In genomic region chr22:20979243-20979809, GRCh38 we compare ENCODE assay signal across 1 cellular context.
A peak's percentile ranks its signal among the peaks of the same experiment; 100 is the strongest.
TF ChIP-seq lines count a peak whose summit lies in the region.

No MANE protein-coding gene starts in this region.

TF ChIP-seq in HepG2, 621 proteins besides CTCF, POLR2A, EP300 and RAD21 (continues in another document):
- 0 out of 2 replicates have a peak, but pooled peaks have one; percentile 12 for TF ChIP-seq PCBP1 (IDR thresholded peaks at IDR 0.05; ENCODE audit: borderline replicate concordance, low read depth, low read length)
- TF ChIP-seq AGO1 (IDR thresholded peaks at IDR 0.05; ENCODE audit: low read depth, low read length, poor library complexity, severe bottlenecking), result no peak
- TF ChIP-seq ZNF282 (IDR thresholded peaks at IDR 0.05; ENCODE audit: partially characterized antibody), result no peak
- TF ChIP-seq JARID2 (CRISPR knock-in tag; IDR thresholded peaks at IDR 0.05; ENCODE audit: insufficient replicate concordance), result no peak
- TF ChIP-seq ZNF256 (CRISPR knock-in tag; conservative IDR thresholded peaks at IDR 0.05), result no peak
- TF ChIP-seq YEATS2 (CRISPR knock-in tag; IDR thresholded peaks at IDR 0.05; ENCODE audit: borderline replicate concordance), result no peak
- TF ChIP-seq NR3C1 (CRISPR knock-in tag; IDR thresholded peaks at IDR 0.05), result no peak
- TF ChIP-seq DDIT3 (CRISPR knock-in tag; IDR thresholded peaks at IDR 0.05), result no peak
- TF ChIP-seq RNF2 (conservative IDR thresholded peaks at IDR 0.05; ENCODE audit: low read depth), result no peak
- TF ChIP-seq MTA1 (CRISPR knock-in tag; IDR thresholded peaks at IDR 0.05; ENCODE audit: borderline replicate concordance), result no peak
- no peak for TF ChIP-seq NR1H2 (CRISPR knock-in tag; IDR thresholded peaks at IDR 0.05; ENCODE audit: borderline replicate concordance, low read depth)
- TF ChIP-seq, protein P1, sequence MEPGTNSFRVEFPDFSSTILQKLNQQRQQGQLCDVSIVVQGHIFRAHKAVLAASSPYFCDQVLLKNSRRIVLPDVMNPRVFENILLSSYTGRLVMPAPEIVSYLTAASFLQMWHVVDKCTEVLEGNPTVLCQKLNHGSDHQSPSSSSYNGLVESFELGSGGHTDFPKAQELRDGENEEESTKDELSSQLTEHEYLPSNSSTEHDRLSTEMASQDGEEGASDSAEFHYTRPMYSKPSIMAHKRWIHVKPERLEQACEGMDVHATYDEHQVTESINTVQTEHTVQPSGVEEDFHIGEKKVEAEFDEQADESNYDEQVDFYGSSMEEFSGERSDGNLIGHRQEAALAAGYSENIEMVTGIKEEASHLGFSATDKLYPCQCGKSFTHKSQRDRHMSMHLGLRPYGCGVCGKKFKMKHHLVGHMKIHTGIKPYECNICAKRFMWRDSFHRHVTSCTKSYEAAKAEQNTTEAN (CRISPR knock-in tag; conservative IDR thresholded peaks at IDR 0.05), result 0 out of 2 replicates have a peak, but pooled peaks have one; percentile 26
- TF ChIP-seq MEIS2 (CRISPR knock-in tag; IDR thresholded peaks at IDR 0.05), result no peak
- no peak for TF ChIP-seq ESRRA (CRISPR knock-in tag; IDR thresholded peaks at IDR 0.05; ENCODE audit: low read depth)
- TF ChIP-seq, protein P2, sequence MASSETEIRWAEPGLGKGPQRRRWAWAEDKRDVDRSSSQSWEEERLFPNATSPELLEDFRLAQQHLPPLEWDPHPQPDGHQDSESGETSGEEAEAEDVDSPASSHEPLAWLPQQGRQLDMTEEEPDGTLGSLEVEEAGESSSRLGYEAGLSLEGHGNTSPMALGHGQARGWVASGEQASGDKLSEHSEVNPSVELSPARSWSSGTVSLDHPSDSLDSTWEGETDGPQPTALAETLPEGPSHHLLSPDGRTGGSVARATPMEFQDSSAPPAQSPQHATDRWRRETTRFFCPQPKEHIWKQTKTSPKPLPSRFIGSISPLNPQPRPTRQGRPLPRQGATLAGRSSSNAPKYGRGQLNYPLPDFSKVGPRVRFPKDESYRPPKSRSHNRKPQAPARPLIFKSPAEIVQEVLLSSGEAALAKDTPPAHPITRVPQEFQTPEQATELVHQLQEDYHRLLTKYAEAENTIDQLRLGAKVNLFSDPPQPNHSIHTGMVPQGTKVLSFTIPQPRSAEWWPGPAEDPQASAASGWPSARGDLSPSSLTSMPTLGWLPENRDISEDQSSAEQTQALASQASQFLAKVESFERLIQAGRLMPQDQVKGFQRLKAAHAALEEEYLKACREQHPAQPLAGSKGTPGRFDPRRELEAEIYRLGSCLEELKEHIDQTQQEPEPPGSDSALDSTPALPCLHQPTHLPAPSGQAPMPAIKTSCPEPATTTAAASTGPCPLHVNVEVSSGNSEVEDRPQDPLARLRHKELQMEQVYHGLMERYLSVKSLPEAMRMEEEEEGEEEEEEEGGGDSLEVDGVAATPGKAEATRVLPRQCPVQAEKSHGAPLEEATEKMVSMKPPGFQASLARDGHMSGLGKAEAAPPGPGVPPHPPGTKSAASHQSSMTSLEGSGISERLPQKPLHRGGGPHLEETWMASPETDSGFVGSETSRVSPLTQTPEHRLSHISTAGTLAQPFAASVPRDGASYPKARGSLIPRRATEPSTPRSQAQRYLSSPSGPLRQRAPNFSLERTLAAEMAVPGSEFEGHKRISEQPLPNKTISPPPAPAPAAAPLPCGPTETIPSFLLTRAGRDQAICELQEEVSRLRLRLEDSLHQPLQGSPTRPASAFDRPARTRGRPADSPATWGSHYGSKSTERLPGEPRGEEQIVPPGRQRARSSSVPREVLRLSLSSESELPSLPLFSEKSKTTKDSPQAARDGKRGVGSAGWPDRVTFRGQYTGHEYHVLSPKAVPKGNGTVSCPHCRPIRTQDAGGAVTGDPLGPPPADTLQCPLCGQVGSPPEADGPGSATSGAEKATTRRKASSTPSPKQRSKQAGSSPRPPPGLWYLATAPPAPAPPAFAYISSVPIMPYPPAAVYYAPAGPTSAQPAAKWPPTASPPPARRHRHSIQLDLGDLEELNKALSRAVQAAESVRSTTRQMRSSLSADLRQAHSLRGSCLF (CRISPR knock-in tag; IDR thresholded peaks at IDR 0.05; ENCODE audit: borderline replicate concordance), result no peak
- TF ChIP-seq ZNF709 (CRISPR knock-in tag; IDR thresholded peaks at IDR 0.05), result 0 out of 2 replicates have a peak, but pooled peaks have one; percentile 34
- no peak for TF ChIP-seq ZNF878 (CRISPR knock-in tag; IDR thresholded peaks at IDR 0.05)
- TF ChIP-seq AGO2 (optimal IDR thresholded peaks at IDR 0.05; ENCODE audit: low read depth, low read length), result peak; percentile 56
- TF ChIP-seq, protein P3, sequence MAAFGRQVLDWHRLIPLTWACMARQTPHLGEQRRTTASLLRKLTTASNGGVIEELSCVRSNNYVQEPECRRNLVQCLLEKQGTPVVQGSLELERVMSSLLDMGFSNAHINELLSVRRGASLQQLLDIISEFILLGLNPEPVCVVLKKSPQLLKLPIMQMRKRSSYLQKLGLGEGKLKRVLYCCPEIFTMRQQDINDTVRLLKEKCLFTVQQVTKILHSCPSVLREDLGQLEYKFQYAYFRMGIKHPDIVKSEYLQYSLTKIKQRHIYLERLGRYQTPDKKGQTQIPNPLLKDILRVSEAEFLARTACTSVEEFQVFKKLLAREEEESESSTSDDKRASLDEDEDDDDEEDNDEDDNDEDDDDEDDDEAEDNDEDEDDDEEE (CRISPR knock-in tag; IDR thresholded peaks at IDR 0.05), result peak; percentile 59; the same call in 1 of the 2 replicates
- no peak for TF ChIP-seq AHR (CRISPR knock-in tag; IDR thresholded peaks at IDR 0.05)
- TF ChIP-seq ZBTB7B (CRISPR knock-in tag; IDR thresholded peaks at IDR 0.05), result no peak
- TF ChIP-seq, protein P4, sequence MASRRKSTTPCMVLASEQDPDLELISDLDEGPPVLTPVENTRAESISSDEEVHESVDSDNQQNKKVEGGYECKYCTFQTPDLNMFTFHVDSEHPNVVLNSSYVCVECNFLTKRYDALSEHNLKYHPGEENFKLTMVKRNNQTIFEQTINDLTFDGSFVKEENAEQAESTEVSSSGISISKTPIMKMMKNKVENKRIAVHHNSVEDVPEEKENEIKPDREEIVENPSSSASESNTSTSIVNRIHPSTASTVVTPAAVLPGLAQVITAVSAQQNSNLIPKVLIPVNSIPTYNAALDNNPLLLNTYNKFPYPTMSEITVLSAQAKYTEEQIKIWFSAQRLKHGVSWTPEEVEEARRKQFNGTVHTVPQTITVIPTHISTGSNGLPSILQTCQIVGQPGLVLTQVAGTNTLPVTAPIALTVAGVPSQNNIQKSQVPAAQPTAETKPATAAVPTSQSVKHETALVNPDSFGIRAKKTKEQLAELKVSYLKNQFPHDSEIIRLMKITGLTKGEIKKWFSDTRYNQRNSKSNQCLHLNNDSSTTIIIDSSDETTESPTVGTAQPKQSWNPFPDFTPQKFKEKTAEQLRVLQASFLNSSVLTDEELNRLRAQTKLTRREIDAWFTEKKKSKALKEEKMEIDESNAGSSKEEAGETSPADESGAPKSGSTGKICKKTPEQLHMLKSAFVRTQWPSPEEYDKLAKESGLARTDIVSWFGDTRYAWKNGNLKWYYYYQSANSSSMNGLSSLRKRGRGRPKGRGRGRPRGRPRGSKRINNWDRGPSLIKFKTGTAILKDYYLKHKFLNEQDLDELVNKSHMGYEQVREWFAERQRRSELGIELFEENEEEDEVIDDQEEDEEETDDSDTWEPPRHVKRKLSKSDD (CRISPR knock-in tag; IDR thresholded peaks at IDR 0.05; ENCODE audit: low read depth), result peak; percentile 33; the same call in 1 of the 2 replicates
- peak; percentile 87 for TF ChIP-seq ATF7 (IDR thresholded peaks at IDR 0.05)
- no peak for TF ChIP-seq ATF7 (CRISPR knock-in tag; IDR thresholded peaks at IDR 0.05)
- no peak for TF ChIP-seq HMGXB4 (CRISPR knock-in tag; IDR thresholded peaks at IDR 0.05; ENCODE audit: borderline replicate concordance in 1 of 2, low read depth in 1 of 2)
- no peak for TF ChIP-seq ZNF570 (CRISPR knock-in tag; IDR thresholded peaks at IDR 0.05; ENCODE audit: borderline replicate concordance)
- TF ChIP-seq, protein P5, sequence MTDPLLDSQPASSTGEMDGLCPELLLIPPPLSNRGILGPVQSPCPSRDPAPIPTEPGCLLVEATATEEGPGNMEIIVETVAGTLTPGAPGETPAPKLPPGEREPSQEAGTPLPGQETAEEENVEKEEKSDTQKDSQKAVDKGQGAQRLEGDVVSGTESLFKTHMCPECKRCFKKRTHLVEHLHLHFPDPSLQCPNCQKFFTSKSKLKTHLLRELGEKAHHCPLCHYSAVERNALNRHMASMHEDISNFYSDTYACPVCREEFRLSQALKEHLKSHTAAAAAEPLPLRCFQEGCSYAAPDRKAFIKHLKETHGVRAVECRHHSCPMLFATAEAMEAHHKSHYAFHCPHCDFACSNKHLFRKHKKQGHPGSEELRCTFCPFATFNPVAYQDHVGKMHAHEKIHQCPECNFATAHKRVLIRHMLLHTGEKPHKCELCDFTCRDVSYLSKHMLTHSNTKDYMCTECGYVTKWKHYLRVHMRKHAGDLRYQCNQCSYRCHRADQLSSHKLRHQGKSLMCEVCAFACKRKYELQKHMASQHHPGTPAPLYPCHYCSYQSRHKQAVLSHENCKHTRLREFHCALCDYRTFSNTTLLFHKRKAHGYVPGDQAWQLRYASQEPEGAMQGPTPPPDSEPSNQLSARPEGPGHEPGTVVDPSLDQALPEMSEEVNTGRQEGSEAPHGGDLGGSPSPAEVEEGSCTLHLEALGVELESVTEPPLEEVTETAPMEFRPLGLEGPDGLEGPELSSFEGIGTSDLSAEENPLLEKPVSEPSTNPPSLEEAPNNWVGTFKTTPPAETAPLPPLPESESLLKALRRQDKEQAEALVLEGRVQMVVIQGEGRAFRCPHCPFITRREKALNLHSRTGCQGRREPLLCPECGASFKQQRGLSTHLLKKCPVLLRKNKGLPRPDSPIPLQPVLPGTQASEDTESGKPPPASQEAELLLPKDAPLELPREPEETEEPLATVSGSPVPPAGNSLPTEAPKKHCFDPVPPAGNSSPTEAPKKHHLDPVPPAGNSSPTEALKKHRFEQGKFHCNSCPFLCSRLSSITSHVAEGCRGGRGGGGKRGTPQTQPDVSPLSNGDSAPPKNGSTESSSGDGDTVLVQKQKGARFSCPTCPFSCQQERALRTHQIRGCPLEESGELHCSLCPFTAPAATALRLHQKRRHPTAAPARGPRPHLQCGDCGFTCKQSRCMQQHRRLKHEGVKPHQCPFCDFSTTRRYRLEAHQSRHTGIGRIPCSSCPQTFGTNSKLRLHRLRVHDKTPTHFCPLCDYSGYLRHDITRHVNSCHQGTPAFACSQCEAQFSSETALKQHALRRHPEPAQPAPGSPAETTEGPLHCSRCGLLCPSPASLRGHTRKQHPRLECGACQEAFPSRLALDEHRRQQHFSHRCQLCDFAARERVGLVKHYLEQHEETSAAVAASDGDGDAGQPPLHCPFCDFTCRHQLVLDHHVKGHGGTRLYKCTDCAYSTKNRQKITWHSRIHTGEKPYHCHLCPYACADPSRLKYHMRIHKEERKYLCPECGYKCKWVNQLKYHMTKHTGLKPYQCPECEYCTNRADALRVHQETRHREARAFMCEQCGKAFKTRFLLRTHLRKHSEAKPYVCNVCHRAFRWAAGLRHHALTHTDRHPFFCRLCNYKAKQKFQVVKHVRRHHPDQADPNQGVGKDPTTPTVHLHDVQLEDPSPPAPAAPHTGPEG (CRISPR knock-in tag; IDR thresholded peaks at IDR 0.05), result peak; percentile 21; the same call in 1 of the 2 replicates
- TF ChIP-seq ZBTB38 (CRISPR knock-in tag; IDR thresholded peaks at IDR 0.05), result no peak; the same call in 1 of the 2 replicates
- TF ChIP-seq, protein P6, sequence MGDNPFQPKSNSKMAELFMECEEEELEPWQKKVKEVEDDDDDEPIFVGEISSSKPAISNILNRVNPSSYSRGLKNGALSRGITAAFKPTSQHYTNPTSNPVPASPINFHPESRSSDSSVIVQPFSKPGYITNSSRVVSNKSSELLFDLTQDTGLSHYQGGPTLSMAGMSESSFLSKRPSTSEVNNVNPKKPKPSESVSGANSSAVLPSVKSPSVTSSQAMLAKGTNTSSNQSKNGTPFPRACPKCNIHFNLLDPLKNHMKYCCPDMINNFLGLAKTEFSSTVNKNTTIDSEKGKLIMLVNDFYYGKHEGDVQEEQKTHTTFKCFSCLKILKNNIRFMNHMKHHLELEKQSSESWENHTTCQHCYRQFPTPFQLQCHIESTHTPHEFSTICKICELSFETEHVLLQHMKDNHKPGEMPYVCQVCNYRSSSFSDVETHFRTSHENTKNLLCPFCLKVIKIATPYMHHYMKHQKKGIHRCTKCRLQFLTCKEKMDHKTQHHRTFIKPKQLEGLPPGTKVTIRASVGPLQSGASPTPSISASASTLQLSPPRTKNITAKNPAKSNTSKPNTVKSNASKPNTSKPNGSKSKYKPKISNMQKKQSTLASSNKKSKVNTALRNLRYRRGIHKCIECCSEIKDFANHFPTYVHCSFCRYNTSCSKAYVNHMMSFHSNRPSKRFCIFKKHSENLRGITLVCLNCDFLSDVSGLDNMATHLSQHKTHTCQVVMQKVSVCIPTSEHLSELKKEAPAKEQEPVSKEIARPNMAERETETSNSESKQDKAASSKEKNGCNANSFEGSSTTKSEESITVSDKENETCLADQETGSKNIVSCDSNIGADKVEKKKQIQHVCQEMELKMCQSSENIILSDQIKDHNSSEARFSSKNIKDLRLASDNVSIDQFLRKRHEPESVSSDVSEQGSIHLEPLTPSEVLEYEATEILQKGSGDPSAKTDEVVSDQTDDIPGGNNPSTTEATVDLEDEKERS (CRISPR knock-in tag; IDR thresholded peaks at IDR 0.05), result no peak
- TF ChIP-seq, protein P7, sequence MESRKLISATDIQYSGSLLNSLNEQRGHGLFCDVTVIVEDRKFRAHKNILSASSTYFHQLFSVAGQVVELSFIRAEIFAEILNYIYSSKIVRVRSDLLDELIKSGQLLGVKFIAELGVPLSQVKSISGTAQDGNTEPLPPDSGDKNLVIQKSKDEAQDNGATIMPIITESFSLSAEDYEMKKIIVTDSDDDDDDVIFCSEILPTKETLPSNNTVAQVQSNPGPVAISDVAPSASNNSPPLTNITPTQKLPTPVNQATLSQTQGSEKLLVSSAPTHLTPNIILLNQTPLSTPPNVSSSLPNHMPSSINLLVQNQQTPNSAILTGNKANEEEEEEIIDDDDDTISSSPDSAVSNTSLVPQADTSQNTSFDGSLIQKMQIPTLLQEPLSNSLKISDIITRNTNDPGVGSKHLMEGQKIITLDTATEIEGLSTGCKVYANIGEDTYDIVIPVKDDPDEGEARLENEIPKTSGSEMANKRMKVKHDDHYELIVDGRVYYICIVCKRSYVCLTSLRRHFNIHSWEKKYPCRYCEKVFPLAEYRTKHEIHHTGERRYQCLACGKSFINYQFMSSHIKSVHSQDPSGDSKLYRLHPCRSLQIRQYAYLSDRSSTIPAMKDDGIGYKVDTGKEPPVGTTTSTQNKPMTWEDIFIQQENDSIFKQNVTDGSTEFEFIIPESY (CRISPR knock-in tag; IDR thresholded peaks at IDR 0.05), result peak; percentile 93
